22 cellular contexts compared by ENCODE assay signal in genomic region chr1:221494670-221495069, GRCh38.
DNase-seq lines count a peak whose midpoint lies in the region; ATAC-seq and TF ChIP-seq lines count a peak whose summit lies in the region.
"Had no signal": no experiment of that assay in that cellular context is flagged by ENCODE, and none has a peak within 500 bp of the region (broad histone marks: within the 10 kb centered on the region; RNA-seq: fewer than 3 reads in every experiment).

No MANE protein-coding gene starts in this region.

- no peak overlapping the region for H3K4ac ChIP-seq in IMR-90 (ENCODE audit: low read depth, low read length)

- no peaks in the 10 kb centered on the region for H4K20me1 ChIP-seq in IMR-90 (ENCODE audit: insufficient read depth, low read length)

- no peak overlapping the region for H3K56ac ChIP-seq in IMR-90 (ENCODE audit: extremely low read depth, insufficient read depth, low read length)

- H3K9me3 Mint-ChIP-seq in Calu3 (ENCODE audit: low read depth, unreplicated experiment): no peaks in the 10 kb centered on the region
- H3K9me3 Mint-ChIP-seq: activated T-cell treated with anti-CD3 and anti-CD28 coated beads, Interleukin-2, amount 50 U/mL, for 24 hours; T-helper 1 cell treated with Interleukin-12 subunit alpha and Interleukin-12 subunit beta and Interleukin-4 antibody, amounts not matched to agents 30 μg/mL and 1 μg/mL, for 36 hours had no signal

- no peak overlapping the region for H4K91ac ChIP-seq in IMR-90 (ENCODE audit: insufficient read depth, low read depth, low read length)

- no peak overlapping the region for H3K4me3 Mint-ChIP-seq in Calu3 (ENCODE audit: low read depth, unreplicated experiment)
- H3K4me3 Mint-ChIP-seq: activated CD4-positive, alpha-beta T cell treated with anti-CD3 and anti-CD28 coated beads for 36 hours; activated T-cell treated with anti-CD3 and anti-CD28 coated beads, Interleukin-2, amount 50 U/mL, for 24 hours; T-helper 1 cell treated with Interleukin-12 subunit alpha and Interleukin-12 subunit beta and Interleukin-4 antibody, amounts not matched to agents 30 μg/mL and 1 μg/mL, for 36 hours had no signal

- dilution Hi-C loops in IMR-90 (cut with HindIII; ENCODE audit: low sequenced_read_pairs, unreplicated experiment): no loop called here

- H3K36me3 Mint-ChIP-seq in Calu3 (ENCODE audit: insufficient read depth, unreplicated experiment): no peaks in the 10 kb centered on the region

- H2AFZ ChIP-seq in IMR-90 (replicated peaks; ENCODE audit: low read length, poor library complexity): no peak overlapping the region

- H2AK9ac ChIP-seq in IMR-90 (replicated peaks; ENCODE audit: low read depth, low read length, poor library complexity): no peak overlapping the region

- H3K9me3 ChIP-seq in IMR-90 (ENCODE audit: control insufficient read depth, insufficient read depth, low read length): no peaks in the 10 kb centered on the region
- no peaks in the 10 kb centered on the region for H3K9me3 ChIP-seq in sigmoid colon
- H3K9me3 ChIP-seq: adrenal gland, gastroesophageal sphincter, prostate gland, tibial artery had no signal

- ATAC-seq in IMR-90 (ENCODE audit: low read depth): no peak
- ATAC-seq: activated CD4-positive, alpha-beta T cell treated with anti-CD3 and anti-CD28 coated beads for 36 hours; gastroesophageal sphincter; Panc1 had no signal

- no peak for TF ChIP-seq POLR2A in IMR-90 (IDR thresholded peaks at IDR 0.05; ENCODE audit: low read depth, low read length)
- TF ChIP-seq POLR2A in sigmoid colon (IDR thresholded peaks at IDR 0.05): no peak

- WGBS in IMR-90 (ENCODE audit: extremely low coverage in 2 of 2, insufficient read length in 1 of 2), 2 experiments: no CpG with 5 or more reads among the region's 2 CpGs
- 16 to 55% methylated on average over 2 of the region's 2 CpGs for WGBS in sigmoid colon, 2 donors

- H2BK20ac ChIP-seq in IMR-90 (ENCODE audit: low read depth, low read length): no peak overlapping the region

- no peak overlapping the region for H3K4me3 ChIP-seq in IMR-90 (ENCODE audit: insufficient read depth, low read depth, low read length)
- H3K4me3 ChIP-seq in brain microvascular endothelial cell (ENCODE audit: low read depth, low read length): no peak overlapping the region
- H3K4me3 ChIP-seq in sigmoid colon: no peak overlapping the region
- H3K4me3 ChIP-seq: adrenal gland, dorsolateral prefrontal cortex, gastroesophageal sphincter, prostate gland, tibial artery had no signal

- H2AK5ac ChIP-seq in IMR-90 (ENCODE audit: low read depth, low read length): no peak overlapping the region

- H3K27me3 Mint-ChIP-seq in Calu3 (ENCODE audit: unreplicated experiment): no peaks in the 10 kb centered on the region
- H3K27me3 Mint-ChIP-seq: activated CD4-positive, alpha-beta T cell treated with anti-CD3 and anti-CD28 coated beads for 36 hours; activated T-cell treated with anti-CD3 and anti-CD28 coated beads, Interleukin-2, amount 50 U/mL, for 24 hours had no signal

- H3K18ac ChIP-seq in IMR-90 (ENCODE audit: low read depth, low read length): no peak overlapping the region

- in situ Hi-C loops in IMR-90 (cut with MboI; ENCODE audit: low sequenced_read_pairs): no loop called here
- in situ Hi-C loops in brain microvascular endothelial cell (cut with HindIII; ENCODE audit: low pct_ligation_motif_present, low sequenced_read_pairs): no loop called here

- no peak for TF ChIP-seq CTCF in Calu3 (IDR thresholded peaks at IDR 0.05; ENCODE audit: unreplicated experiment)
- TF ChIP-seq CTCF in IMR-90 (conservative IDR thresholded peaks at IDR 0.05; ENCODE audit: low read depth, low read length): no peak
- TF ChIP-seq CTCF in brain microvascular endothelial cell (IDR thresholded peaks at IDR 0.05; ENCODE audit: low read depth, low read length, missing control alignments): no peak
- TF ChIP-seq CTCF in sigmoid colon (IDR thresholded peaks at IDR 0.05): no peak

- no peaks in the 10 kb centered on the region for H3K4me1 Mint-ChIP-seq in Calu3 (ENCODE audit: low read depth, unreplicated experiment)
- H3K4me1 Mint-ChIP-seq: activated CD4-positive, alpha-beta T cell treated with anti-CD3 and anti-CD28 coated beads for 36 hours had no signal

- H3K9ac ChIP-seq in IMR-90 (ENCODE audit: low read depth, low read length): no peak overlapping the region

- H3K36me3 ChIP-seq in IMR-90 (ENCODE audit: control insufficient read depth, insufficient read depth, low read length) (no peaks in the 10 kb centered on the region), brain microvascular endothelial cell (replicated peaks) (no peaks in the 10 kb centered on the region), sigmoid colon (no peaks in the 10 kb centered on the region)
- H3K36me3 ChIP-seq: adrenal gland, gastroesophageal sphincter, prostate gland, tibial artery had no signal

- H3K4me2 ChIP-seq in IMR-90 (ENCODE audit: low read depth, low read length): no peak overlapping the region

- no peak overlapping the region for H2BK5ac ChIP-seq in IMR-90 (ENCODE audit: low read depth, low read length, poor library complexity, severe bottlenecking)

- H3K14ac ChIP-seq in IMR-90 (replicated peaks; ENCODE audit: low read depth, low read length): no peak overlapping the region

- CTCF ChIA-PET in Calu3 (lab: Charles Lee) (no interaction called here), IMR-90 (lab: Yijun Ruan, JAX) (no interaction called here)

- TF ChIP-seq EP300 in sigmoid colon (IDR thresholded peaks at IDR 0.05): no peak

- BruUV-seq in Calu3 (replicated peaks; lab: Mats Ljungman, UMichigan) (no TSS peak), IMR-90 (replicated peaks; lab: Mats Ljungman, UMichigan) (no TSS peak)

- no peak overlapping the region for H3K23ac ChIP-seq in IMR-90 (ENCODE audit: low read depth, low read length)

- H3K79me1 ChIP-seq in IMR-90 (ENCODE audit: low read depth in 1 of 2, low read length in 2 of 2): no peaks in the 10 kb centered on the region

- no peak for TF ChIP-seq RAD21 in IMR-90 (IDR thresholded peaks at IDR 0.05; ENCODE audit: low read length)

- H3K27me3 ChIP-seq in IMR-90 (ENCODE audit: control insufficient read depth, insufficient read depth, low read length) (no peaks in the 10 kb centered on the region), brain microvascular endothelial cell (replicated peaks) (no peaks in the 10 kb centered on the region), sigmoid colon (no peaks in the 10 kb centered on the region)
- H3K27me3 ChIP-seq: adrenal gland, gastroesophageal sphincter, tibial artery had no signal

- no peak overlapping the region for H2BK15ac ChIP-seq in IMR-90 (ENCODE audit: low read depth, low read length)

- H3K4me1 ChIP-seq in IMR-90 (ENCODE audit: control insufficient read depth, insufficient read depth, low read length) (peaks cover 2% of the 10 kb centered on the region; the same call in 1 of the 2 replicates), sigmoid colon (peaks cover 0 to 4% (median 0%) of the 10 kb centered on the region in 4 donors)
- H3K4me1 ChIP-seq: adrenal gland, gastroesophageal sphincter, prostate gland, tibial artery had no signal

- no peak overlapping the region for H3K27ac ChIP-seq in IMR-90 (ENCODE audit: insufficient read depth, low read length)
- H3K27ac ChIP-seq in brain microvascular endothelial cell: no peak overlapping the region
- H3K27ac ChIP-seq in sigmoid colon: no peak overlapping the region
- H3K27ac ChIP-seq: adrenal gland, dorsolateral prefrontal cortex, gastroesophageal sphincter, prostate gland, tibial artery had no signal

- no peaks in the 10 kb centered on the region for H3K9me1 ChIP-seq in IMR-90 (ENCODE audit: insufficient read depth, low read length)

- no peak overlapping the region for H4K5ac ChIP-seq in IMR-90 (ENCODE audit: low read depth, low read length)

- H3K27ac Mint-ChIP-seq in Calu3 (ENCODE audit: unreplicated experiment): no peak overlapping the region
- H3K27ac Mint-ChIP-seq: activated CD4-positive, alpha-beta T cell treated with anti-CD3 and anti-CD28 coated beads for 36 hours; activated T-cell treated with anti-CD3 and anti-CD28 coated beads, Interleukin-2, amount 50 U/mL, for 24 hours; T-helper 1 cell treated with Interleukin-12 subunit alpha and Interleukin-12 subunit beta and Interleukin-4 antibody, amounts not matched to agents 30 μg/mL and 1 μg/mL, for 36 hours had no signal

- 0 out of 4 replicates have a peak overlapping the region, but pooled peaks of 1 of the 2 experiments have one; percentile 55 for H4K8ac ChIP-seq in IMR-90 (ENCODE audit: low read depth in 2 of 2, low read length in 2 of 2)

- DNase-seq in Calu3 (peak; percentile 26), IMR-90 (peak; percentile 21), brain microvascular endothelial cell (peak; percentile 11), kidney glomerular epithelial cell (lab: John Stamatoyannopoulos, UW) (peak; percentile 5), NCI-H526 treated with DMSO at 0.1 percent for 48 hours (lab: John Stamatoyannopoulos, UW) (no peak), foreskin melanocyte (no peak), sigmoid colon (no peak), germinal center (ENCODE audit: low spot score) (no peak)
- DNase-seq: activated CD4-positive, alpha-beta T cell treated with anti-CD3 and anti-CD28 coated beads for 36 hours; activated T-cell treated with anti-CD3 and anti-CD28 coated beads, Interleukin-2, amount 50 U/mL, for 24 hours; DMS79; dorsolateral prefrontal cortex; islet precursor cell; NCI-H1092 treated with DMSO at 0.1 percent for 48 hours; NCI-H446 treated with DMSO at 0.1 percent for 48 hours; stimulated activated CD4-positive, alpha-beta T cell treated with anti-CD3 and anti-CD28 coated beads, Interleukin-1b, Interleukin-23, amount 100 ng/mL, for 48 hours; tibial artery had no signal

- intact Hi-C loops in Calu3 (cut with micrococcal nuclease; ENCODE audit: unreplicated experiment): no loop called here
- intact Hi-C loops in IMR-90 (cut with micrococcal nuclease): no loop called here
- intact Hi-C loops in sigmoid colon (cut with DNase I): no loop called here

- POLR2A ChIA-PET in IMR-90 (lab: Charles Lee; ENCODE audit: unreplicated experiment): no interaction called here

- H2BK120ac ChIP-seq in IMR-90 (ENCODE audit: low read depth, low read length): no peak overlapping the region

TF ChIP-seq in IMR-90, 13 proteins besides CTCF, POLR2A, EP300 and RAD21 (continues in another document):
- no peak for TF ChIP-seq NFE2L2 (IDR thresholded peaks at IDR 0.05; ENCODE audit: low read depth, low read length)
- no peak for TF ChIP-seq SMC3 (IDR thresholded peaks at IDR 0.05; ENCODE audit: low read depth, low read length)
- no peak for TF ChIP-seq MXI1 (IDR thresholded peaks at IDR 0.05; ENCODE audit: borderline replicate concordance, low read depth, low read length)
- TF ChIP-seq RFX5 (IDR thresholded peaks at IDR 0.05; ENCODE audit: low read depth, low read length): no peak
- TF ChIP-seq BHLHE40 (IDR thresholded peaks at IDR 0.05; ENCODE audit: low read depth, low read length): no peak
- TF ChIP-seq RCOR1 (IDR thresholded peaks at IDR 0.05; ENCODE audit: insufficient replicate concordance, low read length): no peak

Comparison
In these comparisons a context has a peak if more than half of its experiments do, and no peak if none do; other contexts are left out.
1. DNase-seq: peak in Calu3 (single experiment), IMR-90 (single experiment), brain microvascular endothelial cell (single experiment) and kidney glomerular epithelial cell (single experiment); none in NCI-H526 treated with DMSO at 0.1 percent for 48 hours (single experiment), foreskin melanocyte (single experiment), sigmoid colon (single experiment) and germinal center (single experiment).